Comparison of ENCODE assay signal across 18 cellular contexts in genomic region chr10:77587424-77587806, GRCh38. TPM values are rescaled to one million over a fixed set of nuclear protein-coding genes. Genes with fewer than 3 reads are reported as not detected.
DNase-seq lines count a peak whose midpoint lies in the region; ATAC-seq, FAIRE-seq and TF ChIP-seq lines count a peak whose summit lies in the region.
"Had no signal": no experiment of that assay in that cellular context is flagged by ENCODE, and none has a peak within 500 bp of the region (broad histone marks: within the 10 kb centered on the region; RNA-seq: fewer than 3 reads in every experiment).

No MANE protein-coding gene starts in this region.

- peak overlapping the region; percentile 59 for H3K27ac ChIP-seq in ACC112 (ENCODE audit: low read depth, low read length)
- peak overlapping the region; percentile 87 to 91 for H3K27ac ChIP-seq in ascending aorta
- H3K27ac ChIP-seq in right lobe of liver = peak overlapping the region in 1 of 3 donors; percentile 50
- peak overlapping the region; percentile 94 to 99 (median 96) for H3K27ac ChIP-seq in gastrocnemius medialis
- H3K27ac ChIP-seq in pancreas = no peak overlapping the region
- H3K27ac ChIP-seq: upper lobe of right lung had no signal

- no peaks in the 10 kb centered on the region for H3K27me3 ChIP-seq in ACC112 (ENCODE audit: insufficient read depth, low read length)
- H3K27me3 ChIP-seq in ascending aorta = no peaks in the 10 kb centered on the region
- no peaks in the 10 kb centered on the region for H3K27me3 ChIP-seq in right lobe of liver
- no peaks in the 10 kb centered on the region for H3K27me3 ChIP-seq in gastrocnemius medialis
- no peaks in the 10 kb centered on the region for H3K27me3 ChIP-seq in pancreas
- H3K27me3 ChIP-seq: upper lobe of right lung had no signal

- no peak for DNase-seq in ascending aorta (ENCODE audit: low spot score in 2 of 2)
- DNase-seq in right lobe of liver = no peak
- DNase-seq in gastrocnemius medialis = peak in 1 of 2 donors; percentile 68
- DNase-seq in GF-D8 (lab: John Stamatoyannopoulos, UW) = no peak
- no peak for DNase-seq in occipital lobe (lab: John Stamatoyannopoulos, UW)
- no peak for DNase-seq in ureter (ENCODE audit: low spot score)
- DNase-seq in pancreas = no peak
- DNase-seq: activated CD8-positive, alpha-beta memory T cell treated with anti-CD3 and anti-CD28 coated beads for 24 hours; CD8-positive, alpha-beta T cell; NCI-H2107; RPMI8226; upper lobe of right lung had no signal

- H3K36me3 ChIP-seq in ACC112 (ENCODE audit: insufficient read depth, low read length) = no peaks in the 10 kb centered on the region
- H3K36me3 ChIP-seq in ascending aorta = no peaks in the 10 kb centered on the region
- no peaks in the 10 kb centered on the region for H3K36me3 ChIP-seq in right lobe of liver
- H3K36me3 ChIP-seq in gastrocnemius medialis = no peaks in the 10 kb centered on the region
- H3K36me3 ChIP-seq in pancreas = no peaks in the 10 kb centered on the region
- H3K36me3 ChIP-seq: upper lobe of right lung had no signal

- in situ Hi-C loops in gastrocnemius medialis (cut with MboI; ENCODE audit: low sequenced_read_pairs in 4 of 4) = no loop called here

- TF ChIP-seq POLR2A in right lobe of liver (IDR thresholded peaks at IDR 0.05) = no peak
- no peak for TF ChIP-seq POLR2A in gastrocnemius medialis (IDR thresholded peaks at IDR 0.05)

- intact Hi-C loops in ascending aorta (cut with DNase I) = loop anchor here (2.0 kb wide), 2 partner anchors 25 to 43 kb away; no protein-coding TSS in a partner anchor
- intact Hi-C loops in right lobe of liver (cut with DNase I) = no loop called here
- intact Hi-C loops in gastrocnemius medialis (cut with DNase I; ENCODE audit: low total_unique reads) = loop anchor here (2.0 kb wide), 1 partner anchor 39 kb away; no protein-coding TSS in a partner anchor
- intact Hi-C loops in pancreas (cut with DNase I) = no loop called here

- peaks cover 26% of the 10 kb centered on the region for H3K4me1 ChIP-seq in ACC112 (ENCODE audit: control insufficient read depth, insufficient read depth, low read length, unreplicated experiment)
- H3K4me1 ChIP-seq in ascending aorta = peaks cover 15 to 61% of the 10 kb centered on the region in 2 donors
- H3K4me1 ChIP-seq in right lobe of liver = peaks cover 0 to 20% (median 0%) of the 10 kb centered on the region in 4 donors
- H3K4me1 ChIP-seq in gastrocnemius medialis = peaks cover 58 to 69% of the 10 kb centered on the region in 2 donors
- H3K4me1 ChIP-seq in pancreas = peaks cover 0 to 7% (median 5%) of the 10 kb centered on the region in 3 donors
- H3K4me1 ChIP-seq: upper lobe of right lung had no signal

- no peaks in the 10 kb centered on the region for H3K9me3 ChIP-seq in ascending aorta
- no peaks in the 10 kb centered on the region for H3K9me3 ChIP-seq in right lobe of liver
- H3K9me3 ChIP-seq in gastrocnemius medialis = no peaks in the 10 kb centered on the region
- H3K9me3 ChIP-seq in pancreas = no peaks in the 10 kb centered on the region
- H3K9me3 ChIP-seq: upper lobe of right lung had no signal

- no peak for FAIRE-seq in pancreas (lab: Jason Lieb, UNC)
- FAIRE-seq: endometrium, K562 had no signal

- peaks cover 7% of the 10 kb centered on the region for H3K79me2 ChIP-seq in ACC112 (ENCODE audit: control insufficient read depth, insufficient read depth, low read length, unreplicated experiment)

- H3K4me3 ChIP-seq in ACC112 (ENCODE audit: low read depth, low read length) (no peak overlapping the region), ascending aorta (peak overlapping the region in 1 of 2 donors; percentile 9), right lobe of liver (no peak overlapping the region), gastrocnemius medialis (no peak overlapping the region), pancreas (no peak overlapping the region)
- H3K4me3 ChIP-seq: K562, skin epidermis, upper lobe of right lung had no signal

- WGBS in right lobe of liver (ENCODE audit: insufficient coverage, low coverage, low lambda C conversion rate, missing lambda C conversion rate) = 40% methylated on average over 3 of the region's 3 CpGs
- 84 to 95% methylated on average over 3 of the region's 3 CpGs for WGBS in pancreas, 2 donors

- H2AFZ ChIP-seq in ACC112 (ENCODE audit: low read length, unreplicated experiment) = no peak overlapping the region

- ATAC-seq in right lobe of liver (peak; percentile 60 to 71 (median 66)), gastrocnemius medialis (peak; percentile 32 to 46), pancreas (no peak)
- ATAC-seq: activated T-helper 17 cell treated with anti-CD3 and anti-CD28 coated beads, Interleukin-2, amount 50 U/mL, for 72 hours; CD8-positive, alpha-beta T cell had no signal

- TF ChIP-seq CTCF in ascending aorta (IDR thresholded peaks at IDR 0.05) = no peak
- TF ChIP-seq CTCF in right lobe of liver (IDR thresholded peaks at IDR 0.05) = no peak
- no peak for TF ChIP-seq CTCF in gastrocnemius medialis (IDR thresholded peaks at IDR 0.05 in 4 of 5, conservative IDR thresholded peaks at IDR 0.05 in 1 of 5)
- no peak for TF ChIP-seq CTCF in pancreas (IDR thresholded peaks at IDR 0.05)

RNA-seq across cellular contexts. Expression of gene KCNMA1, which starts 50.2 kb away (rescaled TPM):
- total RNA-seq in ascending aorta (28.6 TPM), right lobe of liver (10 to 100 TPM in 4 of 6 experiments, 1 to 10 TPM in 2; 5.7 to 48.0 (median 15.1) TPM), gastrocnemius medialis (10 to 100 TPM; 66.8 to 96.5 (median 78.9) TPM), occipital lobe (43.0 TPM), ureter (87.9 TPM), pancreas (10 to 100 TPM in 1 of 6 donors, 1 to 10 TPM in 5; 3.5 to 16.1 (median 7.4) TPM)
- 10 to 100 TPM in 1 of 2 donors, 1 to 10 TPM in 1; 9.6 to 19.4 TPM for polyA plus RNA-seq in pancreas
- total RNA-seq: CD8-positive, alpha-beta T cell; lung microvascular endothelial cell had no signal

Comparison
In these comparisons a context has a peak if more than half of its experiments do, and no peak if none do; other contexts are left out.
1. H3K27ac ChIP-seq: peak in ACC112 (single experiment), ascending aorta (2 of 2) and gastrocnemius medialis (4 of 4); none in pancreas (0 of 4).
2. ATAC-seq: peak in right lobe of liver (4 of 4) and gastrocnemius medialis (2 of 2); none in pancreas (0 of 4).
3. intact Hi-C loops: an anchor here in ascending aorta (2.0 kb wide) and gastrocnemius medialis (2.0 kb wide); none called in right lobe of liver and pancreas.